8 cellular contexts compared by ENCODE assay signal in the genomic region with DNA sequence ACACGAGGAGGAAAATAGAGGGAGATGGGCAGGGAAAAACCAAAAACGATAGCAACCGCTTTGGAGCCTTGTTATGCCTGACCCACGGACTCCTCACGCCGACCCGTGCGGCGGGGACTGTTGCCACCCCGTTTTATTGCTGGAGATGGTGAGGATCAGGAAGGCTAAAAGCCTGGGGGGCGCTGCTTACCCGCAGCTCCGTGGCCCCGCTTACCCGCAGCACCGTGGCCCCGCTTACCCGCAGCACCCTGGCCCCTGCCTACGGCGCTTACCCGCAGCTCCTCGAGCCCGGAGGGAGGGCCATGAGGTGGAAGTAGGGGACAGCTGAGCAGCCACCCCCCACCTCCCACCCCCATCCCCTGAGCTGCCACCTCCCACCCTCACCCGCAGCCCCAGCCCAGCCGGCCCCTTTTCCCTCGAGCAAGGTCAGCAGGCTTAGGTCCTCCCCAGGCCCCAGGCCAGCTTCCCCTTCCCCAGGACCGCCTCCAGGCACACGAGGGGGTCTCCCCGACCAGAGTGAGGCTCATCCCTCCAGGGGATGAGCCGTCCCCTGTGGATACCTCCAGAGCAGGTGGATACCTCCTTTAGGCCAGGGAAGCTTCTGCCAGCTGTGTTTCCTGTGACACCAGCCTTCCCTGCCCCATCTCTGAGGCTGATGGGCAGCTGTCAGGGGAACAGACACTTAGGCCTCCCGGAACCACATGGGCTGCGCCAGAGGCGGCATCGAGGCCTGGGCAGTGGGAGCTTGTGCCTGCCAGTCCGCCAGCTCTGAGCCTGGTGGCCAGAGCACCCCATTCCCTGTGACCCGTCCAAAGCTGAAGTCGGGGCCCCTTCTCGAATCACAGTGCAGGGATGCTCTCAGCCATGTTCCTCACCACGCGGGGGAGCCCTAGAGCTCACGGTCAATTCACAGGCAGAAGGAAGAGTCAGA.
DNase-seq lines count a peak whose midpoint lies in the region; ATAC-seq lines count a peak whose summit lies in the region.

No MANE protein-coding gene starts in this region.

- H3K4me1 ChIP-seq in muscle layer of colon (ENCODE audit: insufficient read depth, low read length) = no peaks in the 10 kb centered on the region

- CTCF ChIA-PET in activated CD4-positive, alpha-beta T cell treated with anti-CD3 and anti-CD28 coated beads for 36 hours (lab: Charles Lee) = interaction anchor here (0.6 to 11.4 kb wide), 32 partner anchors 9 to 682 kb away, joined by 3 to 288 read pairs (median 6); no protein-coding TSS in a partner anchor

- H3K36me3 Mint-ChIP-seq in activated CD4-positive, alpha-beta T cell treated with anti-CD3 and anti-CD28 coated beads for 36 hours (ENCODE audit: low read depth) = no peaks in the 10 kb centered on the region

- H3K36me3 ChIP-seq in muscle layer of colon (ENCODE audit: insufficient read depth, low read length) = no peaks in the 10 kb centered on the region

- H3K9ac ChIP-seq in muscle layer of colon (ENCODE audit: low read length) = no peak overlapping the region

- H3K27me3 ChIP-seq in muscle layer of colon (ENCODE audit: control insufficient read depth in 1 of 2, insufficient read depth in 2 of 2, low read length in 2 of 2) = peaks cover 18 to 32% of the 10 kb centered on the region in 2 donors

- POLR2A ChIA-PET in activated CD4-positive, alpha-beta T cell treated with anti-CD3 and anti-CD28 coated beads for 36 hours (lab: Charles Lee) = interaction anchor here (0.7 kb wide), 1 partner anchor 14 kb away, joined by 3 read pairs; no protein-coding TSS in a partner anchor

- DNase-seq in EH (ENCODE audit: low read depth) = peak; percentile 50
- peak; percentile 39 for DNase-seq in LoVo (ENCODE audit: low spot score)
- DNase-seq in activated CD4-positive, alpha-beta T cell treated with anti-CD3 and anti-CD28 coated beads for 36 hours = peak; percentile 89
- DNase-seq in stimulated activated CD8-positive, alpha-beta memory T cell treated with anti-CD3 and anti-CD28 coated beads, Interleukin-7, amount 100 ng/mL, for 4 hours (ENCODE audit: low read depth in 2 of 2) = peak; percentile 46 to 58
- no peak for DNase-seq in cerebellum (ENCODE audit: low spot score)

- H3K4me3 ChIP-seq in muscle layer of colon (ENCODE audit: low read depth in 1 of 2, low read length in 2 of 2) = peak overlapping the region; percentile 34 to 68

- intact Hi-C loops in activated CD4-positive, alpha-beta T cell treated with anti-CD3 and anti-CD28 coated beads for 36 hours (cut with DNase I, micrococcal nuclease) = loop anchor here (1.0 kb wide), 2 partner anchors 13 to 75 kb away; no protein-coding TSS in a partner anchor

- peak; percentile 75 for ATAC-seq in activated CD4-positive, alpha-beta T cell treated with anti-CD3 and anti-CD28 coated beads for 36 hours
- no peak for ATAC-seq in GM18907 (IDR thresholded peaks at IDR 0.05; ENCODE audit: unreplicated experiment)

- peaks cover 19% of the 10 kb centered on the region for H3K4me1 Mint-ChIP-seq in activated CD4-positive, alpha-beta T cell treated with anti-CD3 and anti-CD28 coated beads for 36 hours

- H3K27ac Mint-ChIP-seq in activated CD4-positive, alpha-beta T cell treated with anti-CD3 and anti-CD28 coated beads for 36 hours = no peak overlapping the region

- peak overlapping the region; percentile 29 for H3K4me3 Mint-ChIP-seq in activated CD4-positive, alpha-beta T cell treated with anti-CD3 and anti-CD28 coated beads for 36 hours

- H3K9me3 Mint-ChIP-seq in activated CD4-positive, alpha-beta T cell treated with anti-CD3 and anti-CD28 coated beads for 36 hours (ENCODE audit: low read depth) = no peaks in the 10 kb centered on the region

- H3K27ac ChIP-seq in cingulate gyrus (ENCODE audit: low read depth, low read length) (peak overlapping the region; percentile 40), muscle layer of colon (ENCODE audit: low read depth, low read length) (no peak overlapping the region)

- no peaks in the 10 kb centered on the region for H3K9me3 ChIP-seq in muscle layer of colon (ENCODE audit: low read length)

- peaks cover 21% of the 10 kb centered on the region for H3K27me3 Mint-ChIP-seq in activated CD4-positive, alpha-beta T cell treated with anti-CD3 and anti-CD28 coated beads for 36 hours
